ENCODE assay signal across 1 cellular context in the genomic region with DNA sequence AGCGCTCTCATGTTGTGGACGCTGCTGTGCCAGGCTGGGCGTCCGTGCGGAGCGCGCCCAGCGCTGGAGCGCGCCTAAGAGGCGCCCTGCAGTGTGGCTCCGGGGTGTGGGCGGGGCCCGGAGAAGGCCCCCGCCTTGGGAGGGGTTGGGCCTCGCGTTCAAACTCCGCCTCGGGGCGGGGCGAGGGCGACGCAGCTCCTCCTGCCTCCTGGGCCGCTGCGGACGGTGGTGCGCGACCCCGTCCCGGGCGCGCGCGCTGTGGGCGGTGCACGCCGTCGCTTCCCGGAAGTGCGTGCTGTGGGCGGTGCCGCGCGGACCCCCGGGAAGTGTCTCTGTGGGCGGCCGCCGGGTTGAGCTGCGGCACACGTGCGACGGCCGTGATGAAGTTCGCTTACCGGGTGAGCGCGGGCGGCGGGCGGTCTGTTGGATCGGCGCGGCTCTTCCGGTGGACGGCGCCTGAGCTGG.
TF ChIP-seq lines count a peak whose summit lies in the region.

A gene (plus strand): TSS at position 363 of the 465 bp plus-strand sequence. CDS start 18 bp downstream, at position 381.

TF ChIP-seq in HepG2, 621 proteins besides CTCF, POLR2A, EP300 and RAD21:
- TF ChIP-seq, protein P1, sequence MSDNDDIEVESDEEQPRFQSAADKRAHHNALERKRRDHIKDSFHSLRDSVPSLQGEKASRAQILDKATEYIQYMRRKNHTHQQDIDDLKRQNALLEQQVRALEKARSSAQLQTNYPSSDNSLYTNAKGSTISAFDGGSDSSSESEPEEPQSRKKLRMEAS (IDR thresholded peaks at IDR 0.05): peak; percentile 30; the same call in 1 of the 2 replicates
- TF ChIP-seq MXD4 (CRISPR knock-in tag; IDR thresholded peaks at IDR 0.05) (peak; percentile 39; the same call in 1 of the 2 replicates), RBFOX2 (IDR thresholded peaks at IDR 0.05; ENCODE audit: low read depth, low read length) (0 out of 2 replicates have a peak, but pooled peaks have one; percentile 15), MYC (CRISPR knock-in tag; IDR thresholded peaks at IDR 0.05; ENCODE audit: borderline replicate concordance) (peak; percentile 68; the same call in 1 of the 2 replicates), GABPB1 (CRISPR knock-in tag; IDR thresholded peaks at IDR 0.05) (peak; percentile 73), SAP130 (CRISPR knock-in tag; IDR thresholded peaks at IDR 0.05; ENCODE audit: low read depth) (peak; percentile 67), PHF8 (CRISPR knock-in tag; IDR thresholded peaks at IDR 0.05) (0 out of 2 replicates have a peak, but pooled peaks have one; percentile 25), MXI1 (IDR thresholded peaks at IDR 0.05; ENCODE audit: borderline replicate concordance, low read depth, low read length) (peak; percentile 31; the same call in 1 of the 3 replicates), ZFY (CRISPR knock-in tag; IDR thresholded peaks at IDR 0.05) (peak; percentile 28; the same call in 1 of the 2 replicates), KDM2A (CRISPR knock-in tag; IDR thresholded peaks at IDR 0.05; ENCODE audit: borderline replicate concordance, low read depth) (peak; percentile 36; the same call in 1 of the 2 replicates)
- TF ChIP-seq, protein P2, sequence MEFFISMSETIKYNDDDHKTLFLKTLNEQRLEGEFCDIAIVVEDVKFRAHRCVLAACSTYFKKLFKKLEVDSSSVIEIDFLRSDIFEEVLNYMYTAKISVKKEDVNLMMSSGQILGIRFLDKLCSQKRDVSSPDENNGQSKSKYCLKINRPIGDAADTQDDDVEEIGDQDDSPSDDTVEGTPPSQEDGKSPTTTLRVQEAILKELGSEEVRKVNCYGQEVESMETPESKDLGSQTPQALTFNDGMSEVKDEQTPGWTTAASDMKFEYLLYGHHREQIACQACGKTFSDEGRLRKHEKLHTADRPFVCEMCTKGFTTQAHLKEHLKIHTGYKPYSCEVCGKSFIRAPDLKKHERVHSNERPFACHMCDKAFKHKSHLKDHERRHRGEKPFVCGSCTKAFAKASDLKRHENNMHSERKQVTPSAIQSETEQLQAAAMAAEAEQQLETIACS (CRISPR knock-in tag; IDR thresholded peaks at IDR 0.05): peak; percentile 75
